In genomic region chr17:82030470-82031302, GRCh38 we compare ENCODE assay signal across 8 cellular contexts. TPM values are rescaled to one million over a fixed set of nuclear protein-coding genes. Genes with fewer than 3 reads are reported as not detected.
DNase-seq lines count a peak whose midpoint lies in the region; ATAC-seq and TF ChIP-seq lines count a peak whose summit lies in the region.

No MANE protein-coding gene starts in this region.

- H3K27me3 Mint-ChIP-seq in IgD-negative memory B cell: no peaks in the 10 kb centered on the region
- H3K27me3 Mint-ChIP-seq in stimulated activated naive CD8-positive, alpha-beta T cell treated with anti-CD3 and anti-CD28 coated beads, Interleukin-15, Interleukin-2, amounts not matched to agents 100 ng/mL and 50 ng/mL, for 24 hours: no peaks in the 10 kb centered on the region

- H2AFZ ChIP-seq in neuron (ENCODE audit: low read depth, low read length): peak overlapping the region; percentile 74

- H3K4me3 Mint-ChIP-seq in IgD-negative memory B cell: peak overlapping the region; percentile 77 to 88 (median 84)
- H3K4me3 Mint-ChIP-seq in stimulated activated naive CD8-positive, alpha-beta T cell treated with anti-CD3 and anti-CD28 coated beads, Interleukin-15, Interleukin-2, amounts not matched to agents 100 ng/mL and 50 ng/mL, for 24 hours: peak overlapping the region; percentile 72

- DNase-seq in GM10248 (ENCODE audit: extremely low spot score) (peak; percentile 86), RPMI8226 (peak; percentile 90), activated gamma-delta T cell treated with Interleukin-2 at 50 U/mL for 16 hours (peak; percentile 77), foreskin keratinocyte (peak in 1 of 2 donors; percentile 58), SKM-1 (lab: John Stamatoyannopoulos, UW; ENCODE audit: unreplicated experiment) (no peak)

- no peaks in the 10 kb centered on the region for H3K9me3 Mint-ChIP-seq in IgD-negative memory B cell
- H3K9me3 Mint-ChIP-seq in stimulated activated naive CD8-positive, alpha-beta T cell treated with anti-CD3 and anti-CD28 coated beads, Interleukin-15, Interleukin-2, amounts not matched to agents 100 ng/mL and 50 ng/mL, for 24 hours: no peaks in the 10 kb centered on the region

- no peaks in the 10 kb centered on the region for H3K4me1 ChIP-seq in foreskin keratinocyte
- peaks cover 21% of the 10 kb centered on the region for H3K4me1 ChIP-seq in neuron (ENCODE audit: insufficient read depth, low read length)

- peak; percentile 59 for ATAC-seq in foreskin keratinocyte

- peak overlapping the region in 1 of 3 donors; percentile 9 for H3K27ac Mint-ChIP-seq in IgD-negative memory B cell
- H3K27ac Mint-ChIP-seq in stimulated activated naive CD8-positive, alpha-beta T cell treated with anti-CD3 and anti-CD28 coated beads, Interleukin-15, Interleukin-2, amounts not matched to agents 100 ng/mL and 50 ng/mL, for 24 hours: no peak overlapping the region

- H3K4me1 Mint-ChIP-seq in IgD-negative memory B cell: peaks cover 1 to 8% (median 7%) of the 10 kb centered on the region in 3 donors
- H3K4me1 Mint-ChIP-seq in stimulated activated naive CD8-positive, alpha-beta T cell treated with anti-CD3 and anti-CD28 coated beads, Interleukin-15, Interleukin-2, amounts not matched to agents 100 ng/mL and 50 ng/mL, for 24 hours (ENCODE audit: low read depth): peaks cover 15% of the 10 kb centered on the region

- peaks cover 5% of the 10 kb centered on the region for H3K36me3 ChIP-seq in neuron (ENCODE audit: insufficient read depth, low read length)

- POLR2A ChIA-PET in GM10248 (lab: Yijun Ruan, JAX): interaction anchor here (0.5 to 0.6 kb wide), 2 partner anchors 105 to 202 kb away, joined by 3 to 4 read pairs; no protein-coding TSS in a partner anchor

- peak; percentile 96 for TF ChIP-seq CTCF in GM10248 (IDR thresholded peaks at IDR 0.05; ENCODE audit: control extremely low read depth, extremely low read depth, low read depth, missing control alignments)
- peak; percentile 97 for TF ChIP-seq CTCF in foreskin keratinocyte (conservative IDR thresholded peaks at IDR 0.05)

- no peaks in the 10 kb centered on the region for H3K9me3 ChIP-seq in neuron (ENCODE audit: low read length)

- H3K36me3 Mint-ChIP-seq in IgD-negative memory B cell: peaks cover 1% of the 10 kb centered on the region
- H3K36me3 Mint-ChIP-seq in stimulated activated naive CD8-positive, alpha-beta T cell treated with anti-CD3 and anti-CD28 coated beads, Interleukin-15, Interleukin-2, amounts not matched to agents 100 ng/mL and 50 ng/mL, for 24 hours (ENCODE audit: low read depth): no peaks in the 10 kb centered on the region

- CTCF ChIA-PET in GM10248 (lab: Yijun Ruan, JAX): interaction anchor here (0.6 to 9.3 kb wide), 51 partner anchors 9 to 523 kb away, joined by 3 to 87 read pairs (median 4); partner anchors contain the start of genes CENPX, DCXR, FASN and GPS1

- H3K27ac ChIP-seq in foreskin keratinocyte: no peak overlapping the region

- peaks cover 2% of the 10 kb centered on the region for H3K27me3 ChIP-seq in foreskin keratinocyte
- H3K27me3 ChIP-seq in neuron (ENCODE audit: insufficient read depth, low read length): no peaks in the 10 kb centered on the region

- H3K4me3 ChIP-seq in neuron (ENCODE audit: low read length): peak overlapping the region; percentile 38

RNA-seq across cellular contexts. Expression of gene RAC3, which starts 0.8 kb away (rescaled TPM):
- polyA plus RNA-seq in IgD-negative memory B cell (not detected), foreskin keratinocyte (43.9 and 46.1 TPM in 2 replicates)
- 27.5 and 30.2 TPM in 2 replicates for total RNA-seq in foreskin keratinocyte

RNA-seq across cellular contexts. Expression of gene DCXR, which starts 6.8 kb away (rescaled TPM):
- polyA plus RNA-seq in IgD-negative memory B cell: 88.3 TPM
- total RNA-seq in foreskin keratinocyte: 59.6 and 69.0 TPM in 2 replicates
- 97.4 and 98.0 TPM in 2 replicates for polyA plus RNA-seq in foreskin keratinocyte

RNA-seq across cellular contexts. Expression of gene LRRC45, which starts 7.6 kb away (rescaled TPM):
- polyA plus RNA-seq in IgD-negative memory B cell (5.3 TPM), foreskin keratinocyte (12.7 and 12.8 TPM in 2 replicates)
- 15.9 and 16.2 TPM in 2 replicates for total RNA-seq in foreskin keratinocyte

RNA-seq across cellular contexts. Expression of gene CENPX, which starts 8.0 kb away (rescaled TPM):
- polyA plus RNA-seq in IgD-negative memory B cell (47.7 TPM), foreskin keratinocyte (135 and 144 TPM in 2 replicates)
- total RNA-seq in foreskin keratinocyte: 87.1 and 87.4 TPM in 2 replicates

RNA-seq across cellular contexts. Expression of gene RFNG, which starts 20.9 kb away (rescaled TPM):
- polyA plus RNA-seq in IgD-negative memory B cell (4.1 TPM), foreskin keratinocyte (32.1 and 38.1 TPM in 2 replicates)
- 25.0 and 25.9 TPM in 2 replicates for total RNA-seq in foreskin keratinocyte

Comparison
In these comparisons a context has a peak if more than half of its experiments do, and no peak if none do; other contexts are left out.
1. RNA of gene RAC3, which starts 0.8 kb away (polyA plus RNA-seq): 43.9 to 46.1 TPM in foreskin keratinocyte; not detected in IgD-negative memory B cell (single experiment); every median in the first group is over 10 times any median in the second.